In genomic region chr20:36270744-36271638, GRCh38 we compare ENCODE assay signal across 1 cellular context.
TF ChIP-seq lines count a peak whose summit lies in the region.

No MANE protein-coding gene starts in this region.

TF ChIP-seq in HepG2, 621 proteins besides CTCF, POLR2A, EP300 and RAD21 (continued from another document and continues in another):
- TF ChIP-seq ZNF710 (CRISPR knock-in tag; IDR thresholded peaks at IDR 0.05; ENCODE audit: borderline replicate concordance) (peak; percentile 17; the same call in 1 of the 2 replicates), PLRG1 (conservative IDR thresholded peaks at IDR 0.05) (no peak), IKZF4 (CRISPR knock-in tag; IDR thresholded peaks at IDR 0.05; ENCODE audit: borderline replicate concordance, low read depth, not compliant biosample characterization) (peak; percentile 1), ZNF556 (CRISPR knock-in tag; IDR thresholded peaks at IDR 0.05; ENCODE audit: borderline replicate concordance) (no peak), DZIP1 (CRISPR knock-in tag; IDR thresholded peaks at IDR 0.05) (no peak), FOXK1 (CRISPR knock-in tag; IDR thresholded peaks at IDR 0.05; ENCODE audit: borderline replicate concordance, low read depth) (0 out of 2 replicates have a peak, but pooled peaks have one; percentile 29), ZNF678 (CRISPR knock-in tag; IDR thresholded peaks at IDR 0.05) (no peak; the same call in 1 of the 2 replicates), ZNF407 (CRISPR knock-in tag; IDR thresholded peaks at IDR 0.05; ENCODE audit: not compliant biosample characterization) (no peak), KDM4B (CRISPR knock-in tag; IDR thresholded peaks at IDR 0.05) (no peak), ZNF142 (CRISPR knock-in tag; IDR thresholded peaks at IDR 0.05) (no peak), SETDB1 (CRISPR knock-in tag; IDR thresholded peaks at IDR 0.05; ENCODE audit: borderline replicate concordance) (no peak), HOMEZ (CRISPR knock-in tag; IDR thresholded peaks at IDR 0.05; ENCODE audit: low read depth) (no peak), HCFC1 (IDR thresholded peaks at IDR 0.05; ENCODE audit: low read depth, low read length) (peak; percentile 29; the same call in 1 of the 2 replicates), TRAFD1 (CRISPR knock-in tag; IDR thresholded peaks at IDR 0.05; ENCODE audit: borderline replicate concordance) (no peak), ZNF614 (CRISPR knock-in tag; IDR thresholded peaks at IDR 0.05; ENCODE audit: borderline replicate concordance) (peak; percentile 41; the same call in 1 of the 2 replicates), ZNF607 (CRISPR knock-in tag; IDR thresholded peaks at IDR 0.05; ENCODE audit: borderline replicate concordance) (peak; percentile 59), WIZ (CRISPR knock-in tag; IDR thresholded peaks at IDR 0.05) (no peak), GMEB1 (CRISPR knock-in tag; IDR thresholded peaks at IDR 0.05; ENCODE audit: borderline replicate concordance) (no peak), ZFX (CRISPR knock-in tag; IDR thresholded peaks at IDR 0.05; ENCODE audit: low read depth) (peak; percentile 95), ZNF691 (CRISPR knock-in tag; IDR thresholded peaks at IDR 0.05; ENCODE audit: borderline replicate concordance, low read depth) (peak; percentile 63; the same call in 1 of the 2 replicates), EHMT2 (IDR thresholded peaks at IDR 0.05; ENCODE audit: borderline replicate concordance, low read depth, low read length) (peak; percentile 61; the same call in 1 of the 2 replicates), ZNF460 (CRISPR knock-in tag; IDR thresholded peaks at IDR 0.05; ENCODE audit: borderline replicate concordance) (no peak), POGZ (CRISPR knock-in tag; IDR thresholded peaks at IDR 0.05) (peak; percentile 44; the same call in 1 of the 2 replicates)
